In genomic region chr21:44785620-44786344, GRCh38 we compare ENCODE assay signal across 1 cellular context.
TF ChIP-seq lines count a peak whose summit lies in the region.

No MANE protein-coding gene starts in this region.

TF ChIP-seq in IMR-90, 13 proteins besides CTCF, POLR2A, EP300 and RAD21 (continued from another document):
- TF ChIP-seq MXI1 (IDR thresholded peaks at IDR 0.05; ENCODE audit: borderline replicate concordance, low read depth, low read length), result no peak
- TF ChIP-seq CEBPB (IDR thresholded peaks at IDR 0.05; ENCODE audit: low read depth, low read length), result no peak
- no peak for TF ChIP-seq NFE2L2 (IDR thresholded peaks at IDR 0.05; ENCODE audit: low read depth, low read length)
- TF ChIP-seq ELK1 (IDR thresholded peaks at IDR 0.05; ENCODE audit: borderline replicate concordance, low read depth, low read length), result no peak
- TF ChIP-seq USF2 (IDR thresholded peaks at IDR 0.05; ENCODE audit: low read depth, low read length), result no peak
- no peak for TF ChIP-seq SMC3 (IDR thresholded peaks at IDR 0.05; ENCODE audit: low read depth, low read length)
- no peak for TF ChIP-seq CHD1 (IDR thresholded peaks at IDR 0.05; ENCODE audit: low read depth, low read length)
- no peak for TF ChIP-seq MAZ (IDR thresholded peaks at IDR 0.05; ENCODE audit: borderline replicate concordance, low read depth, low read length)
- no peak for TF ChIP-seq RCOR1 (IDR thresholded peaks at IDR 0.05; ENCODE audit: insufficient replicate concordance, low read length)
- no peak for TF ChIP-seq MAFK (IDR thresholded peaks at IDR 0.05; ENCODE audit: low read depth, low read length)
- TF ChIP-seq BHLHE40 (IDR thresholded peaks at IDR 0.05; ENCODE audit: low read depth, low read length), result no peak
